In genomic region chr17:332558-333322, GRCh38 we compare ENCODE assay signal across 10 cellular contexts. TPM values are rescaled to one million over a fixed set of nuclear protein-coding genes. Genes with fewer than 3 reads are reported as not detected.
DNase-seq lines count a peak whose midpoint lies in the region; ATAC-seq and TF ChIP-seq lines count a peak whose summit lies in the region.
"Had no signal": no experiment of that assay in that cellular context is flagged by ENCODE, and none has a peak within 500 bp of the region (broad histone marks: within the 10 kb centered on the region; RNA-seq: fewer than 3 reads in every experiment).

No MANE protein-coding gene starts in this region.

- H3K4me3 ChIP-seq in right lobe of liver, result peak overlapping the region in 1 of 3 donors; percentile 23

- 76% methylated on average over 5 of the region's 34 CpGs for WGBS in right lobe of liver (ENCODE audit: insufficient coverage, low coverage, low lambda C conversion rate, missing lambda C conversion rate)

- no peak overlapping the region for H3K4me3 Mint-ChIP-seq in dendritic cell treated with granulocyte-macrophage colony-stimulating factor and Interleukin-4, amounts not matched to agents 40 ng/mL and 50 ng/mL, for 4 days
- no peak overlapping the region for H3K4me3 Mint-ChIP-seq in activated CD4-positive, alpha-beta T cell treated with anti-CD3 and anti-CD28 coated beads for 36 hours

- TF ChIP-seq POLR2A in right lobe of liver (IDR thresholded peaks at IDR 0.05), result no peak

- H3K27ac Mint-ChIP-seq in dendritic cell treated with granulocyte-macrophage colony-stimulating factor and Interleukin-4, amounts not matched to agents 40 ng/mL and 50 ng/mL, for 4 days, result peak overlapping the region; percentile 72
- no peak overlapping the region for H3K27ac Mint-ChIP-seq in activated CD4-positive, alpha-beta T cell treated with anti-CD3 and anti-CD28 coated beads for 36 hours

- no peak for TF ChIP-seq CTCF in right lobe of liver (IDR thresholded peaks at IDR 0.05)

- CTCF ChIA-PET in activated CD4-positive, alpha-beta T cell treated with anti-CD3 and anti-CD28 coated beads for 36 hours (lab: Charles Lee), result no interaction called here

- POLR2A ChIA-PET in activated CD4-positive, alpha-beta T cell treated with anti-CD3 and anti-CD28 coated beads for 36 hours (lab: Charles Lee), result no interaction called here

- no peaks in the 10 kb centered on the region for H3K9me3 Mint-ChIP-seq in dendritic cell treated with granulocyte-macrophage colony-stimulating factor and Interleukin-4, amounts not matched to agents 40 ng/mL and 50 ng/mL, for 4 days
- H3K9me3 Mint-ChIP-seq in activated CD4-positive, alpha-beta T cell treated with anti-CD3 and anti-CD28 coated beads for 36 hours (ENCODE audit: low read depth), result no peaks in the 10 kb centered on the region

- peak overlapping the region; percentile 12 to 78 (median 47) for H3K27ac ChIP-seq in right lobe of liver
- H3K27ac ChIP-seq: thoracic aorta had no signal

- H3K9me3 ChIP-seq in right lobe of liver, result no peaks in the 10 kb centered on the region
- H3K9me3 ChIP-seq: thoracic aorta had no signal

- H3K36me3 ChIP-seq in right lobe of liver, result no peaks in the 10 kb centered on the region
- H3K36me3 ChIP-seq: thoracic aorta had no signal

- no peak for ATAC-seq in right lobe of liver
- no peak for ATAC-seq in activated CD4-positive, alpha-beta T cell treated with anti-CD3 and anti-CD28 coated beads for 36 hours

- peaks cover 57% of the 10 kb centered on the region for H3K27me3 Mint-ChIP-seq in dendritic cell treated with granulocyte-macrophage colony-stimulating factor and Interleukin-4, amounts not matched to agents 40 ng/mL and 50 ng/mL, for 4 days
- H3K27me3 Mint-ChIP-seq in activated CD4-positive, alpha-beta T cell treated with anti-CD3 and anti-CD28 coated beads for 36 hours, result no peaks in the 10 kb centered on the region

- DNase-seq in HK-2 (ENCODE audit: unreplicated experiment) (peak; percentile 13), right lobe of liver (peak in 2 of 3 donors; percentile 43 to 45), stromal cell of bone marrow (ENCODE audit: low read depth) (peak; percentile 33), NCI-H774 (lab: John Stamatoyannopoulos, UW) (no peak), SHP77 treated with DMSO at 0.1 percent for 48 hours (lab: John Stamatoyannopoulos, UW) (no peak)
- DNase-seq in activated CD4-positive, alpha-beta T cell treated with anti-CD3 and anti-CD28 coated beads for 36 hours, result no peak
- DNase-seq in activated CD4-positive, CD25-positive, alpha-beta regulatory T cell (lab: John Stamatoyannopoulos, UW), result no peak
- DNase-seq: stimulated activated CD4-positive, alpha-beta T cell treated with anti-CD3 and anti-CD28 coated beads, Interleukin-15, amount 100 ng/mL, for 24 hours had no signal

- peaks cover 70% of the 10 kb centered on the region for H3K4me1 Mint-ChIP-seq in dendritic cell treated with granulocyte-macrophage colony-stimulating factor and Interleukin-4, amounts not matched to agents 40 ng/mL and 50 ng/mL, for 4 days (ENCODE audit: low read depth)
- peaks cover 5% of the 10 kb centered on the region for H3K4me1 Mint-ChIP-seq in activated CD4-positive, alpha-beta T cell treated with anti-CD3 and anti-CD28 coated beads for 36 hours

- no peaks in the 10 kb centered on the region for H3K36me3 Mint-ChIP-seq in dendritic cell treated with granulocyte-macrophage colony-stimulating factor and Interleukin-4, amounts not matched to agents 40 ng/mL and 50 ng/mL, for 4 days (ENCODE audit: low read depth)
- H3K36me3 Mint-ChIP-seq in activated CD4-positive, alpha-beta T cell treated with anti-CD3 and anti-CD28 coated beads for 36 hours (ENCODE audit: low read depth), result no peaks in the 10 kb centered on the region

- intact Hi-C loops in dendritic cell treated with granulocyte-macrophage colony-stimulating factor and Interleukin-4, amounts not matched to agents 40 ng/mL and 50 ng/mL, for 4 days (cut with micrococcal nuclease), result no loop called here
- intact Hi-C loops in right lobe of liver (cut with DNase I), result no loop called here
- intact Hi-C loops in activated CD4-positive, alpha-beta T cell treated with anti-CD3 and anti-CD28 coated beads for 36 hours (cut with DNase I, micrococcal nuclease), result no loop called here

- H3K27me3 ChIP-seq in right lobe of liver, result no peaks in the 10 kb centered on the region

- H3K4me1 ChIP-seq in right lobe of liver, result peaks cover 0 to 22% (median 7%) of the 10 kb centered on the region in 4 donors

RNA-seq across cellular contexts. Expression of gene RPH3AL, which starts 19.9 kb away (rescaled TPM):
- 10 to 100 TPM; 17.6 to 74.0 (median 25.7) TPM for total RNA-seq in right lobe of liver
- total RNA-seq in activated CD4-positive, alpha-beta T cell treated with anti-CD3 and anti-CD28 coated beads for 36 hours, result 1 to 10 TPM; 1.4 to 2.0 TPM

Comparison
In these comparisons a context has a peak if more than half of its experiments do, and no peak if none do; other contexts are left out.
1. DNase-seq: peak in HK-2 (single experiment), right lobe of liver (2 of 3) and stromal cell of bone marrow (single experiment); none in NCI-H774 (single experiment), activated CD4-positive, alpha-beta T cell treated with anti-CD3 and anti-CD28 coated beads for 36 hours (single experiment), SHP77 treated with DMSO at 0.1 percent for 48 hours (single experiment) and activated CD4-positive, CD25-positive, alpha-beta regulatory T cell (0 of 4).
2. RNA of gene RPH3AL, which starts 19.9 kb away (total RNA-seq): 17.6 to 74.0 TPM in right lobe of liver; 1.4 to 2.0 TPM in activated CD4-positive, alpha-beta T cell treated with anti-CD3 and anti-CD28 coated beads for 36 hours; every median in the first group is over 4 times any median in the second.